ENCODE assay signal across 12 cellular contexts in genomic region chr11:325796-326591, GRCh38. TPM values are rescaled to one million over a fixed set of nuclear protein-coding genes. Genes with fewer than 3 reads are reported as not detected.
DNase-seq lines count a peak whose midpoint lies in the region; ATAC-seq, FAIRE-seq and TF ChIP-seq lines count a peak whose summit lies in the region.
"Had no signal": no experiment of that assay in that cellular context is flagged by ENCODE, and none has a peak within 500 bp of the region (broad histone marks: within the 10 kb centered on the region; RNA-seq: fewer than 3 reads in every experiment).

No MANE protein-coding gene starts in this region.

- H3K36me3 ChIP-seq in astrocyte (ENCODE audit: insufficient read depth, low read length) (no peaks in the 10 kb centered on the region), testis (ENCODE audit: low read depth, missing control alignments) (no peaks in the 10 kb centered on the region), BE2C (no peaks in the 10 kb centered on the region)

- H3K4me3 ChIP-seq in astrocyte (ENCODE audit: insufficient read depth, low read depth, low read length): no peak overlapping the region
- H3K4me3 ChIP-seq in testis: no peak overlapping the region
- H3K4me3 ChIP-seq in BE2C (ENCODE audit: low read depth, low read length): no peak overlapping the region

- no peaks in the 10 kb centered on the region for H3K79me2 ChIP-seq in astrocyte (ENCODE audit: insufficient read depth, low read length)

- H3K4me3 Mint-ChIP-seq in T-helper 2 cell treated with Interferon-gamma antibody and Interleukin-4, amounts not matched to agents 5 μg/mL and 100 μg/mL, for 36 hours: peak overlapping the region; percentile 79
- H3K4me3 Mint-ChIP-seq in astrocyte (ENCODE audit: unreplicated experiment): peak overlapping the region; percentile 0
- H3K4me3 Mint-ChIP-seq in mesothelial cell of epicardium: no peak overlapping the region

- no peak overlapping the region for H3K4me2 ChIP-seq in astrocyte (ENCODE audit: low read length)

- H3K4me1 ChIP-seq in astrocyte (ENCODE audit: insufficient read depth, low read length): peaks cover 7% of the 10 kb centered on the region
- H3K4me1 ChIP-seq in testis: peaks cover 67% of the 10 kb centered on the region
- H3K4me1 ChIP-seq in BE2C: no peaks in the 10 kb centered on the region

- no peaks in the 10 kb centered on the region for H3K27me3 ChIP-seq in astrocyte (ENCODE audit: insufficient read depth, low read length)
- H3K27me3 ChIP-seq in testis: no peaks in the 10 kb centered on the region
- no peaks in the 10 kb centered on the region for H3K27me3 ChIP-seq in BE2C

- FAIRE-seq in astrocyte (lab: Jason Lieb, UNC): no peak
- FAIRE-seq: A204.1 had no signal

- intact Hi-C loops in testis (cut with DNase I; ENCODE audit: low total_unique reads): no loop called here

- no peak overlapping the region for H3K9ac ChIP-seq in astrocyte (ENCODE audit: low read length)

- H3K9me3 ChIP-seq in astrocyte (ENCODE audit: insufficient read depth, low read depth, low read length) (no peaks in the 10 kb centered on the region), testis (no peaks in the 10 kb centered on the region), BE2C (no peaks in the 10 kb centered on the region)

- TF ChIP-seq CTCF in astrocyte (IDR thresholded peaks at IDR 0.05; ENCODE audit: insufficient read depth, low read depth, low read length) (no peak), mesothelial cell of epicardium (IDR thresholded peaks at IDR 0.05; ENCODE audit: unreplicated experiment) (no peak), testis (IDR thresholded peaks at IDR 0.05) (no peak), BE2C (IDR thresholded peaks at IDR 0.05; ENCODE audit: low read depth, low read length) (no peak)

- no peaks in the 10 kb centered on the region for H4K20me1 ChIP-seq in astrocyte (ENCODE audit: insufficient read depth, low read length)

- peaks cover 52% of the 10 kb centered on the region for H3K4me1 Mint-ChIP-seq in T-helper 2 cell treated with Interferon-gamma antibody and Interleukin-4, amounts not matched to agents 5 μg/mL and 100 μg/mL, for 36 hours (ENCODE audit: low read depth)
- peaks cover 4% of the 10 kb centered on the region for H3K4me1 Mint-ChIP-seq in astrocyte (ENCODE audit: low read depth, unreplicated experiment)
- H3K4me1 Mint-ChIP-seq in mesothelial cell of epicardium: peaks cover 35% of the 10 kb centered on the region

- ATAC-seq in HG03175 (IDR thresholded peaks at IDR 0.05; ENCODE audit: unreplicated experiment) (no peak), HG02840 (IDR thresholded peaks at IDR 0.05; ENCODE audit: low FRiP score, unreplicated experiment) (no peak)

- H3K36me3 Mint-ChIP-seq in T-helper 2 cell treated with Interferon-gamma antibody and Interleukin-4, amounts not matched to agents 5 μg/mL and 100 μg/mL, for 36 hours (ENCODE audit: low read depth): peaks cover 7% of the 10 kb centered on the region
- H3K36me3 Mint-ChIP-seq in astrocyte (ENCODE audit: low read depth, unreplicated experiment): no peaks in the 10 kb centered on the region
- H3K36me3 Mint-ChIP-seq in mesothelial cell of epicardium: no peaks in the 10 kb centered on the region

- DNase-seq in T-helper 2 cell treated with Interferon-gamma antibody and Interleukin-4, amounts not matched to agents 5 μg/mL and 100 μg/mL, for 36 hours (ENCODE audit: low spot score): no peak
- no peak for DNase-seq in T-helper 2 cell
- no peak for DNase-seq in astrocyte (ENCODE audit: low read depth)
- no peak for DNase-seq in mesothelial cell of epicardium (ENCODE audit: low spot score in 2 of 2, unreplicated experiment in 2 of 2)
- DNase-seq in testis: peak; percentile 14
- DNase-seq in BE2C: no peak

- H3K27me3 Mint-ChIP-seq in T-helper 2 cell treated with Interferon-gamma antibody and Interleukin-4, amounts not matched to agents 5 μg/mL and 100 μg/mL, for 36 hours (ENCODE audit: low read depth): no peaks in the 10 kb centered on the region
- H3K27me3 Mint-ChIP-seq in astrocyte (ENCODE audit: low read depth, unreplicated experiment) (peaks cover 4% of the 10 kb centered on the region), mesothelial cell of epicardium (ENCODE audit: low read depth) (no peaks in the 10 kb centered on the region)

- H2AFZ ChIP-seq in astrocyte (ENCODE audit: low read depth, low read length): no peak overlapping the region

- H3K27ac Mint-ChIP-seq in T-helper 2 cell treated with Interferon-gamma antibody and Interleukin-4, amounts not matched to agents 5 μg/mL and 100 μg/mL, for 36 hours: peak overlapping the region; percentile 95
- no peak overlapping the region for H3K27ac Mint-ChIP-seq in astrocyte (ENCODE audit: unreplicated experiment)
- H3K27ac Mint-ChIP-seq in mesothelial cell of epicardium: peak overlapping the region; percentile 95

- 75 to 81% methylated on average over 30 of the region's 30 CpGs for WGBS in testis, 2 donors

- TF ChIP-seq POLR2A in testis (IDR thresholded peaks at IDR 0.05): no peak

- H3K9me3 Mint-ChIP-seq in T-helper 2 cell treated with Interferon-gamma antibody and Interleukin-4, amounts not matched to agents 5 μg/mL and 100 μg/mL, for 36 hours: no peaks in the 10 kb centered on the region
- no peaks in the 10 kb centered on the region for H3K9me3 Mint-ChIP-seq in astrocyte (ENCODE audit: unreplicated experiment)
- no peaks in the 10 kb centered on the region for H3K9me3 Mint-ChIP-seq in mesothelial cell of epicardium

- H3K27ac ChIP-seq in astrocyte (ENCODE audit: low read depth, low read length) (no peak overlapping the region), testis (peak overlapping the region; percentile 91 to 94)
- H3K27ac ChIP-seq: VCaP had no signal

RNA-seq across cellular contexts. Expression of gene IFITM3, which starts 5.3 kb away (rescaled TPM):
- total RNA-seq in astrocyte (642 and 757 TPM in 2 replicates), mesothelial cell of epicardium (540 to 561 TPM (median 547 TPM) in 3 replicates), testis (100 to 1,000 TPM; 256 to 459 TPM)
- 717 TPM for polyA plus RNA-seq in testis (ENCODE audit: insufficient read depth, low read depth, low replicate concordance)
- polyA plus RNA-seq in BE2C (2012; ENCODE audit: insufficient read depth, insufficient read length, low read depth): 2.7 TPM

RNA-seq across cellular contexts. Expression of gene IFITM1, which starts 12.2 kb away (rescaled TPM):
- 526 and 631 TPM in 2 replicates for total RNA-seq in astrocyte
- total RNA-seq in mesothelial cell of epicardium: 120 to 128 TPM (median 122 TPM) in 3 replicates
- total RNA-seq in testis: 10 to 100 TPM; 63.1 to 93.3 TPM
- polyA plus RNA-seq in testis (ENCODE audit: insufficient read depth, low read depth, low replicate concordance): 146 TPM
- not detected for polyA plus RNA-seq in BE2C (2012; ENCODE audit: insufficient read depth, insufficient read length, low read depth)

RNA-seq across cellular contexts. Expression of gene IFITM2, which starts 18.4 kb away (rescaled TPM):
- total RNA-seq in astrocyte: 474 and 575 TPM in 2 replicates
- 208 to 224 TPM (median 210 TPM) in 3 replicates for total RNA-seq in mesothelial cell of epicardium
- 100 to 1,000 TPM; 119 to 169 TPM for total RNA-seq in testis
- 283 TPM for polyA plus RNA-seq in testis (ENCODE audit: insufficient read depth, low read depth, low replicate concordance)
- 5.4 TPM for polyA plus RNA-seq in BE2C (2012; ENCODE audit: insufficient read depth, insufficient read length, low read depth)

RNA-seq across cellular contexts. Expression of gene IFITM5, which starts 26.7 kb away (rescaled TPM):
- not detected in 2 replicates for total RNA-seq in astrocyte
- total RNA-seq in mesothelial cell of epicardium: not detected in 3 replicates
- total RNA-seq in testis: not detected
- polyA plus RNA-seq in testis (ENCODE audit: insufficient read depth, low read depth, low replicate concordance): not detected
- not detected for polyA plus RNA-seq in BE2C (2012; ENCODE audit: insufficient read depth, insufficient read length, low read depth)
- total RNA-seq: myocyte, subcutaneous adipose tissue had no signal

RNA-seq across cellular contexts. Expression of gene PGGHG, which starts 37.1 kb away (rescaled TPM):
- total RNA-seq in astrocyte: 22.9 and 25.1 TPM in 2 replicates
- total RNA-seq in mesothelial cell of epicardium: 101 to 109 TPM (median 103 TPM) in 3 replicates
- 10 to 100 TPM; 26.5 to 32.5 TPM for total RNA-seq in testis
- 8.2 TPM for polyA plus RNA-seq in testis (ENCODE audit: insufficient read depth, low read depth, low replicate concordance)
- 0.51 TPM for polyA plus RNA-seq in BE2C (2012; ENCODE audit: insufficient read depth, insufficient read length, low read depth)
